In genomic region chr13:109043561-109044075, GRCh38 we compare ENCODE assay signal across 31 cellular contexts.
"Had no signal": no experiment of that assay in that cellular context is flagged by ENCODE, and none has a peak within 500 bp of the region (broad histone marks: within the 10 kb centered on the region; RNA-seq: fewer than 3 reads in every experiment).

No MANE protein-coding gene starts in this region.

- H3K4me3 Mint-ChIP-seq: activated CD4-positive, alpha-beta memory T cell treated with anti-CD3 and anti-CD28 coated beads for 36 hours; activated CD4-positive, alpha-beta T cell treated with anti-CD3 and anti-CD28 coated beads for 36 hours; activated CD4-positive, alpha-beta T cell treated with anti-CD3 and anti-CD28 coated beads, Interleukin-2, amount 10 ng/mL, durations not matched to agents 24 days and 14 days; activated CD8-positive, alpha-beta memory T cell treated with anti-CD3 and anti-CD28 coated beads, Interleukin-2, amount 10 ng/mL, durations not matched to agents 7 days and 5 days; activated CD8-positive, alpha-beta T cell treated with anti-CD3 and anti-CD28 coated beads, Interleukin-2, amount 10 ng/mL, durations not matched to agents 7 days and 5 days; activated naive CD4-positive, alpha-beta T cell treated with anti-CD3 and anti-CD28 coated beads, Interleukin-2, amount 10 ng/mL, durations not matched to agents 7 days and 5 days; activated naive CD8-positive, alpha-beta T cell treated with anti-CD3 and anti-CD28 coated beads, Interleukin-2, amount 10 ng/mL, durations not matched to agents 7 days and 5 days; activated T-helper 1 cell treated with anti-CD3 and anti-CD28 coated beads, Interleukin-12 subunit alpha, Interleukin-12 subunit beta, Interleukin-2, Interleukin-4 antibody, amounts not matched to agents 30 ng/mL and 10 ng/mL and 1 ng/mL, durations not matched to agents 14 hours and 24 hours and 36 hours; central memory CD8-positive, alpha-beta T cell; dendritic cell treated with granulocyte-macrophage colony-stimulating factor and Interleukin-4, amounts not matched to agents 40 ng/mL and 50 ng/mL, for 4 days; endodermal cell; T-helper 17 cell; T-helper 2 cell treated with Interferon-gamma antibody and Interleukin-4, amounts not matched to agents 5 μg/mL and 100 μg/mL, for 36 hours had no signal

- H3K27ac ChIP-seq: ascending aorta, brain microvascular endothelial cell, coronary artery, dorsolateral prefrontal cortex, heart left ventricle had no signal

- H3K4me1 ChIP-seq: ascending aorta, heart left ventricle had no signal

- ATAC-seq: activated CD4-positive, alpha-beta T cell treated with anti-CD3 and anti-CD28 coated beads for 36 hours; activated CD8-positive, alpha-beta memory T cell treated with anti-CD3 and anti-CD28 coated beads, Interleukin-2, amount 10 ng/mL, durations not matched to agents 7 days and 5 days; activated CD8-positive, alpha-beta T cell treated with anti-CD3 and anti-CD28 coated beads, Interleukin-2, amount 10 ng/mL, durations not matched to agents 7 days and 5 days; activated naive CD4-positive, alpha-beta T cell treated with anti-CD3 and anti-CD28 coated beads, Interleukin-2, amount 50 U/mL, for 72 hours; esophagus mucosa; heart left ventricle; T-helper 17 cell had no signal

- H3K9me3 ChIP-seq: ascending aorta, heart left ventricle had no signal

- H3K27me3 Mint-ChIP-seq: activated CD4-positive, alpha-beta memory T cell treated with anti-CD3 and anti-CD28 coated beads for 36 hours; activated CD4-positive, alpha-beta T cell treated with anti-CD3 and anti-CD28 coated beads, Interleukin-2, amount 10 ng/mL, durations not matched to agents 24 days and 14 days; activated CD8-positive, alpha-beta memory T cell treated with anti-CD3 and anti-CD28 coated beads, Interleukin-2, amount 10 ng/mL, durations not matched to agents 7 days and 5 days; activated naive CD4-positive, alpha-beta T cell treated with anti-CD3 and anti-CD28 coated beads, Interleukin-2, amount 10 ng/mL, durations not matched to agents 7 days and 5 days; activated naive CD8-positive, alpha-beta T cell treated with anti-CD3 and anti-CD28 coated beads, Interleukin-2, amount 10 ng/mL, durations not matched to agents 7 days and 5 days; central memory CD8-positive, alpha-beta T cell; dendritic cell treated with granulocyte-macrophage colony-stimulating factor and Interleukin-4, amounts not matched to agents 40 ng/mL and 50 ng/mL, for 4 days had no signal

- H3K27me3 ChIP-seq: ascending aorta, brain microvascular endothelial cell, dorsolateral prefrontal cortex, heart left ventricle had no signal

- H3K36me3 Mint-ChIP-seq: activated CD4-positive, alpha-beta memory T cell treated with anti-CD3 and anti-CD28 coated beads for 36 hours; activated CD8-positive, alpha-beta memory T cell treated with anti-CD3 and anti-CD28 coated beads, Interleukin-2, amount 10 ng/mL, durations not matched to agents 7 days and 5 days; activated naive CD4-positive, alpha-beta T cell treated with anti-CD3 and anti-CD28 coated beads, Interleukin-2, amount 10 ng/mL, durations not matched to agents 7 days and 5 days; activated naive CD4-positive, alpha-beta T cell treated with anti-CD3 and anti-CD28 coated beads, Interleukin-2, amount 50 U/mL, for 72 hours; activated naive CD8-positive, alpha-beta T cell treated with anti-CD3 and anti-CD28 coated beads, Interleukin-2, amount 10 ng/mL, durations not matched to agents 7 days and 5 days had no signal

- DNase-seq: activated CD4-positive, alpha-beta memory T cell treated with anti-CD3 and anti-CD28 coated beads for 36 hours; activated CD4-positive, alpha-beta T cell treated with anti-CD3 and anti-CD28 coated beads for 36 hours; activated CD4-positive, alpha-beta T cell treated with anti-CD3 and anti-CD28 coated beads, Interleukin-2, amount 10 ng/mL, durations not matched to agents 24 days and 14 days; activated CD4-positive, CD25-positive, alpha-beta regulatory T cell; activated CD4-positive, CD25-positive, alpha-beta regulatory T cell treated with anti-CD3 and anti-CD28 coated beads, Interleukin-2, amount 50 U/mL, for 72 hours; activated CD8-positive, alpha-beta memory T cell treated with anti-CD3 and anti-CD28 coated beads, Interleukin-2, amount 10 ng/mL, durations not matched to agents 7 days and 5 days; activated CD8-positive, alpha-beta memory T cell treated with anti-CD3 and anti-CD28 coated beads, Interleukin-2, amount 50 U/mL, for 4 hours; activated CD8-positive, alpha-beta T cell treated with anti-CD3 and anti-CD28 coated beads, Interleukin-2, amount 10 ng/mL, durations not matched to agents 7 days and 5 days; activated gamma-delta T cell; activated naive CD4-positive, alpha-beta T cell; activated naive CD4-positive, alpha-beta T cell treated with anti-CD3 and anti-CD28 coated beads, Interleukin-2, amount 10 ng/mL, durations not matched to agents 7 days and 5 days; activated naive CD8-positive, alpha-beta T cell treated with anti-CD3 and anti-CD28 coated beads, Interleukin-2, amount 10 ng/mL, durations not matched to agents 7 days and 5 days; activated T-cell treated with anti-CD3 and anti-CD28 coated beads, Interleukin-2, amount 50 U/mL, for 1 hour; activated T-cell treated with anti-CD3 and anti-CD28 coated beads, Interleukin-2, amount 50 U/mL, for 48 hours; brain microvascular endothelial cell; dorsolateral prefrontal cortex; effector memory CD4-positive, alpha-beta T cell; endodermal cell; foreskin fibroblast; heart left ventricle; T-helper 1 cell; T-helper 17 cell; T1000 had no signal

- H3K36me3 ChIP-seq: ascending aorta, brain microvascular endothelial cell, heart left ventricle had no signal

- H3K4me1 Mint-ChIP-seq: activated CD4-positive, alpha-beta T cell treated with anti-CD3 and anti-CD28 coated beads for 36 hours; activated CD4-positive, alpha-beta T cell treated with anti-CD3 and anti-CD28 coated beads, Interleukin-2, amount 10 ng/mL, durations not matched to agents 24 days and 14 days; activated CD8-positive, alpha-beta memory T cell treated with anti-CD3 and anti-CD28 coated beads, Interleukin-2, amount 10 ng/mL, durations not matched to agents 7 days and 5 days; activated naive CD4-positive, alpha-beta T cell treated with anti-CD3 and anti-CD28 coated beads, Interleukin-2, amount 10 ng/mL, durations not matched to agents 7 days and 5 days; activated naive CD8-positive, alpha-beta T cell treated with anti-CD3 and anti-CD28 coated beads, Interleukin-2, amount 10 ng/mL, durations not matched to agents 7 days and 5 days; central memory CD8-positive, alpha-beta T cell; endodermal cell; T-helper 17 cell had no signal

- H3K4me3 ChIP-seq: ascending aorta, coronary artery, dorsolateral prefrontal cortex, heart left ventricle had no signal

- H3K9me3 Mint-ChIP-seq: activated CD4-positive, alpha-beta memory T cell treated with anti-CD3 and anti-CD28 coated beads for 36 hours; activated CD4-positive, alpha-beta T cell treated with anti-CD3 and anti-CD28 coated beads, Interleukin-2, amount 10 ng/mL, durations not matched to agents 24 days and 14 days; activated naive CD4-positive, alpha-beta T cell treated with anti-CD3 and anti-CD28 coated beads, Interleukin-2, amount 10 ng/mL, durations not matched to agents 7 days and 5 days; activated naive CD4-positive, alpha-beta T cell treated with anti-CD3 and anti-CD28 coated beads, Interleukin-2, amount 50 U/mL, for 72 hours; activated naive CD8-positive, alpha-beta T cell treated with anti-CD3 and anti-CD28 coated beads, Interleukin-2, amount 10 ng/mL, durations not matched to agents 7 days and 5 days; activated T-helper 1 cell treated with anti-CD3 and anti-CD28 coated beads, Interleukin-12 subunit alpha, Interleukin-12 subunit beta, Interleukin-2, Interleukin-4 antibody, amounts not matched to agents 30 ng/mL and 10 ng/mL and 1 ng/mL, durations not matched to agents 14 hours and 24 hours and 36 hours; central memory CD8-positive, alpha-beta T cell; dendritic cell treated with granulocyte-macrophage colony-stimulating factor and Interleukin-4, amounts not matched to agents 40 ng/mL and 50 ng/mL, for 4 days; endodermal cell; T-helper 2 cell treated with Interferon-gamma antibody and Interleukin-4, amounts not matched to agents 5 μg/mL and 100 μg/mL, for 36 hours had no signal

- H3K27ac Mint-ChIP-seq: activated CD4-positive, alpha-beta memory T cell treated with anti-CD3 and anti-CD28 coated beads for 36 hours; activated CD4-positive, alpha-beta T cell treated with anti-CD3 and anti-CD28 coated beads for 36 hours; activated CD4-positive, alpha-beta T cell treated with anti-CD3 and anti-CD28 coated beads, Interleukin-2, amount 10 ng/mL, durations not matched to agents 24 days and 14 days; activated CD8-positive, alpha-beta memory T cell treated with anti-CD3 and anti-CD28 coated beads, Interleukin-2, amount 10 ng/mL, durations not matched to agents 7 days and 5 days; activated CD8-positive, alpha-beta T cell treated with anti-CD3 and anti-CD28 coated beads, Interleukin-2, amount 10 ng/mL, durations not matched to agents 7 days and 5 days; activated naive CD4-positive, alpha-beta T cell treated with anti-CD3 and anti-CD28 coated beads, Interleukin-2, amount 10 ng/mL, durations not matched to agents 7 days and 5 days; activated naive CD4-positive, alpha-beta T cell treated with anti-CD3 and anti-CD28 coated beads, Interleukin-2, amount 50 U/mL, for 72 hours; activated naive CD8-positive, alpha-beta T cell treated with anti-CD3 and anti-CD28 coated beads, Interleukin-2, amount 10 ng/mL, durations not matched to agents 7 days and 5 days; activated T-helper 1 cell treated with anti-CD3 and anti-CD28 coated beads, Interleukin-12 subunit alpha, Interleukin-12 subunit beta, Interleukin-2, Interleukin-4 antibody, amounts not matched to agents 30 ng/mL and 10 ng/mL and 1 ng/mL, durations not matched to agents 14 hours and 24 hours and 36 hours; dendritic cell treated with granulocyte-macrophage colony-stimulating factor and Interleukin-4, amounts not matched to agents 40 ng/mL and 50 ng/mL, for 4 days; endodermal cell; T-helper 17 cell; T-helper 2 cell treated with Interferon-gamma antibody and Interleukin-4, amounts not matched to agents 5 μg/mL and 100 μg/mL, for 36 hours had no signal
